8 cellular contexts compared by ENCODE assay signal in genomic region chr1:153749408-153750005, GRCh38. TPM values are rescaled to one million over a fixed set of nuclear protein-coding genes. Genes with fewer than 3 reads are reported as not detected.
DNase-seq lines count a peak whose midpoint lies in the region; ATAC-seq and TF ChIP-seq lines count a peak whose summit lies in the region.

No MANE protein-coding gene starts in this region.

- ATAC-seq in GM18867 (IDR thresholded peaks at IDR 0.05; ENCODE audit: unreplicated experiment) (peak; percentile 85), HG03432 (IDR thresholded peaks at IDR 0.05; ENCODE audit: unreplicated experiment) (peak; percentile 59), lower lobe of right lung (peak; percentile 94 to 96)

- intact Hi-C loops in lower lobe of right lung (cut with DNase I), result no loop called here

- H3K36me3 ChIP-seq in ACC112 (ENCODE audit: insufficient read depth, low read length) (peaks cover 15% of the 10 kb centered on the region), lower lobe of right lung (peaks cover 85% of the 10 kb centered on the region)

- H3K4me1 ChIP-seq in ACC112 (ENCODE audit: control insufficient read depth, insufficient read depth, low read length, unreplicated experiment) (peaks cover 34% of the 10 kb centered on the region), lower lobe of right lung (peaks cover 43% of the 10 kb centered on the region)

- no peaks in the 10 kb centered on the region for H3K79me2 ChIP-seq in ACC112 (ENCODE audit: control insufficient read depth, insufficient read depth, low read length, unreplicated experiment)

- no peaks in the 10 kb centered on the region for H3K9me3 ChIP-seq in lower lobe of right lung

- peak overlapping the region; percentile 52 for H3K27ac ChIP-seq in ACC112 (ENCODE audit: low read depth, low read length)
- peak overlapping the region; percentile 74 for H3K27ac ChIP-seq in lower lobe of right lung

- TF ChIP-seq CTCF in choroid plexus epithelial cell (conservative IDR thresholded peaks at IDR 0.05; ENCODE audit: low read depth, low read length) (peak; percentile 96), lower lobe of right lung (IDR thresholded peaks at IDR 0.05) (peak; percentile 93)

- H3K4me3 ChIP-seq in ACC112 (ENCODE audit: low read depth, low read length) (no peak overlapping the region), choroid plexus epithelial cell (ENCODE audit: low read depth, low read length) (no peak overlapping the region), lower lobe of right lung (no peak overlapping the region)

- no peaks in the 10 kb centered on the region for H3K27me3 ChIP-seq in ACC112 (ENCODE audit: insufficient read depth, low read length)
- no peaks in the 10 kb centered on the region for H3K27me3 ChIP-seq in lower lobe of right lung (ENCODE audit: low read depth)

- no peak overlapping the region for H2AFZ ChIP-seq in ACC112 (ENCODE audit: low read length, unreplicated experiment)

- peak; percentile 33 to 65 for DNase-seq in NCI-H524 (lab: John Stamatoyannopoulos, UW)
- peak; percentile 76 to 78 for DNase-seq in activated CD4-positive, alpha-beta T cell treated with anti-CD3 and anti-CD28 coated beads for 4 hours
- DNase-seq in choroid plexus epithelial cell (ENCODE audit: low read depth), result peak; percentile 90
- DNase-seq in lower lobe of right lung, result peak; percentile 89
- peak; percentile 50 to 76 (median 61) for DNase-seq in stimulated activated CD4-positive, alpha-beta T cell treated with anti-CD3 and anti-CD28 coated beads, TNF-alpha, amount 100 ng/mL, for 24 hours (ENCODE audit: low read depth in 3 of 3)

RNA-seq across cellular contexts. Expression of gene INTS3, which starts 21.7 kb away (rescaled TPM):
- total RNA-seq in lower lobe of right lung, result 77.3 TPM

RNA-seq across cellular contexts. Expression of gene SLC27A3, which starts 25.7 kb away (rescaled TPM):
- total RNA-seq in lower lobe of right lung, result 99.6 TPM
